11 cellular contexts compared by ENCODE assay signal in the genomic region with DNA sequence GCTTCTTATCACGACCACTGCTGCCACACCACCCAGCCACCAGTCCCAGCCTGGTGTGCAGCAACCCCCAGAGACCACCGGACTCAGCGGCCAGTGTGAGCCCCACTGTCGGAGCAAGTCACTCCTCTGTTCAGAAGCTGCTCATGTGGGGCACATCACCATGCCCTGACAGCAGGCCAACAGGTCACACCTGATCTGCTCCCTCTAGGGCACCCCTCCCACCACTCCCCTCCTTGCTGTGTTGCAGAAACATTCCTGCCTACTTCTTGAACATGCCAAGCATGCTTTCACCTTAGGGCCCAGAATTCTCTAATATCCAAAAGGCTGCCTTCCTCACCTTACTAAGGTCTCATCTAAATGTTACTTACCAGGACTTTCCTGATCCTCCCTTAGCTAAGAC.
DNase-seq lines count a peak whose midpoint lies in the region; TF ChIP-seq lines count a peak whose summit lies in the region.
"Had no signal": no experiment of that assay in that cellular context is flagged by ENCODE, and none has a peak within 500 bp of the region (broad histone marks: within the 10 kb centered on the region; RNA-seq: fewer than 3 reads in every experiment).

No MANE protein-coding gene starts in this region.

- H3K9ac ChIP-seq in endodermal cell (ENCODE audit: extremely low read depth, low read length, poor library complexity, severe bottlenecking) (no peak overlapping the region), mucosa of rectum (ENCODE audit: low read depth in 1 of 2, low read length in 2 of 2) (peak overlapping the region in 1 of 2 donors; percentile 8)

- no peaks in the 10 kb centered on the region for H4K20me1 ChIP-seq in OCI-LY7 (ENCODE audit: insufficient read depth, low read length)

- peaks cover 5% of the 10 kb centered on the region for H3K36me3 Mint-ChIP-seq in endodermal cell (ENCODE audit: low read depth)

- no TSS peak for BruUV-seq in OCI-LY7 (replicated peaks; lab: Mats Ljungman, UMichigan)

- no peaks in the 10 kb centered on the region for H3K27me3 Mint-ChIP-seq in endodermal cell (ENCODE audit: insufficient read depth)

- H3K27ac Mint-ChIP-seq in endodermal cell, result peak overlapping the region; percentile 79

- TF ChIP-seq POLR2A in suprapubic skin (IDR thresholded peaks at IDR 0.05), result no peak

- H2AFZ ChIP-seq in OCI-LY7 (ENCODE audit: low read length), result no peak overlapping the region

- H3K4me3 Mint-ChIP-seq in endodermal cell, result no peak overlapping the region

- H3K4me2 ChIP-seq in OCI-LY7 (ENCODE audit: low read length), result peak overlapping the region; percentile 55; the same call in 1 of the 2 replicates

- no peaks in the 10 kb centered on the region for H3K27me3 ChIP-seq in endodermal cell (ENCODE audit: control insufficient read depth, insufficient read depth, low read length, poor library complexity, severe bottlenecking)
- no peaks in the 10 kb centered on the region for H3K27me3 ChIP-seq in mucosa of rectum (ENCODE audit: control insufficient read depth in 2 of 2, insufficient read depth in 2 of 2, low read length in 2 of 2)
- no peaks in the 10 kb centered on the region for H3K27me3 ChIP-seq in suprapubic skin

- H3K36me3 ChIP-seq in OCI-LY7 (ENCODE audit: insufficient read depth, low read length) (peaks cover 28% of the 10 kb centered on the region; the same call in 1 of the 2 replicates), endodermal cell (ENCODE audit: control insufficient read depth, insufficient read depth, low read length) (peaks cover 41% of the 10 kb centered on the region), mucosa of rectum (ENCODE audit: control insufficient read depth in 2 of 2, insufficient read depth in 2 of 2, low read length in 2 of 2) (peaks cover 7 to 10% of the 10 kb centered on the region in 2 donors), suprapubic skin (peaks cover 2% of the 10 kb centered on the region)

- no peak overlapping the region for H3K4me3 ChIP-seq in OCI-LY7 (ENCODE audit: low read depth, low read length, poor library complexity, severe bottlenecking)
- no peak overlapping the region for H3K4me3 ChIP-seq in endodermal cell (ENCODE audit: low read length)
- H3K4me3 ChIP-seq in mucosa of rectum (ENCODE audit: low read length in 2 of 2), result no peak overlapping the region
- H3K4me3 ChIP-seq in suprapubic skin, result no peak overlapping the region

- H3K4me1 Mint-ChIP-seq in endodermal cell, result peaks cover 65% of the 10 kb centered on the region

- H3K9me3 Mint-ChIP-seq in endodermal cell, result no peaks in the 10 kb centered on the region

- intact Hi-C loops in OCI-LY7 (cut with micrococcal nuclease; ENCODE audit: unreplicated experiment), result no loop called here

- H3K79me2 ChIP-seq in OCI-LY7 (ENCODE audit: insufficient read depth, low read depth, low read length), result peaks cover 47% of the 10 kb centered on the region

- H3K9me3 ChIP-seq in OCI-LY7 (ENCODE audit: low read length) (no peaks in the 10 kb centered on the region), endodermal cell (ENCODE audit: control insufficient read depth, low read length) (no peaks in the 10 kb centered on the region), mucosa of rectum (ENCODE audit: control insufficient read depth in 2 of 2, low read length in 2 of 2) (no peaks in the 10 kb centered on the region), suprapubic skin (no peaks in the 10 kb centered on the region)

- CTCF ChIA-PET in OCI-LY7 (lab: Charles Lee; ENCODE audit: unreplicated experiment), result no interaction called here

- 93 to 94% methylated on average over 3 to 4 of the region's 4 CpGs for WGBS in endodermal cell (ENCODE audit: insufficient coverage in 1 of 2, insufficient read length in 1 of 2), 2 experiments
- WGBS in suprapubic skin, result 38% methylated on average over 4 of the region's 4 CpGs

- DNase-seq in OCI-LY7 (ENCODE audit: low spot score) (no peak), endodermal cell (peak; percentile 77), suprapubic skin (ENCODE audit: low spot score in 2 of 2) (no peak), HCEC 1CT (no peak), C1 segment of cervical spinal cord (lab: John Stamatoyannopoulos, UW) (no peak)
- DNase-seq in effector CD8-positive, alpha-beta T cell (lab: John Stamatoyannopoulos, UW), result no peak
- DNase-seq: DND-41; effector memory CD4-positive, alpha-beta T cell; NCI-H1694 treated with DMSO at 0.1 percent for 48 hours; PC-3 had no signal

- no peak for TF ChIP-seq CTCF in OCI-LY7 (conservative IDR thresholded peaks at IDR 0.05; ENCODE audit: low read length)
- TF ChIP-seq CTCF in endodermal cell (conservative IDR thresholded peaks at IDR 0.05), result no peak
- TF ChIP-seq CTCF in suprapubic skin (IDR thresholded peaks at IDR 0.05), result no peak

- H3K9me2 ChIP-seq in OCI-LY7 (ENCODE audit: insufficient read depth, low read length), result no peaks in the 10 kb centered on the region

- POLR2A ChIA-PET in OCI-LY7 (lab: Charles Lee), result interaction anchor here (0.6 to 0.7 kb wide), 2 partner anchors 9 to 54 kb away, joined by 3 to 4 read pairs; no protein-coding TSS in a partner anchor

- no peak for TF ChIP-seq EP300 in suprapubic skin (IDR thresholded peaks at IDR 0.05)

- H3K27ac ChIP-seq in OCI-LY7 (ENCODE audit: low read depth, low read length, poor library complexity, severe bottlenecking) (peak overlapping the region; percentile 82), endodermal cell (ENCODE audit: low read depth, low read length) (peak overlapping the region; percentile 86), mucosa of rectum (ENCODE audit: low read depth in 2 of 2, low read length in 2 of 2) (peak overlapping the region; percentile 15 to 49), suprapubic skin (peak overlapping the region; percentile 77)

- peaks cover 88% of the 10 kb centered on the region for H3K4me1 ChIP-seq in OCI-LY7 (ENCODE audit: insufficient read depth, low read length, poor library complexity, severe bottlenecking)
- peaks cover 22% of the 10 kb centered on the region for H3K4me1 ChIP-seq in endodermal cell (ENCODE audit: control insufficient read depth, insufficient read depth, low read length)
- peaks cover 15 to 28% of the 10 kb centered on the region in 2 donors for H3K4me1 ChIP-seq in mucosa of rectum (ENCODE audit: control insufficient read depth in 2 of 2, insufficient read depth in 2 of 2, low read length in 2 of 2)
- H3K4me1 ChIP-seq in suprapubic skin, result peaks cover 58% of the 10 kb centered on the region

Comparison
In these comparisons a context has a peak if more than half of its experiments do, and no peak if none do; other contexts are left out.
1. H3K27ac ChIP-seq: peak in every context shown above with its lines; median percentile 86 in endodermal cell; 82 in OCI-LY7; 77 in suprapubic skin; 32 in mucosa of rectum.